In genomic region chr3:44323341-44323955, GRCh38 we compare ENCODE assay signal across 1 cellular context.
A peak's percentile ranks its signal among the peaks of the same experiment; 100 is the strongest.
TF ChIP-seq lines count a peak whose summit lies in the region.

No MANE protein-coding gene starts in this region.

TF ChIP-seq in K562, 482 proteins besides CTCF, POLR2A, EP300 and RAD21 (continued from another document):
- TF ChIP-seq CHAMP1 (IDR thresholded peaks at IDR 0.05), result peak; percentile 27; the same call in 1 of the 2 replicates
- TF ChIP-seq ZNF766 (CRISPR knock-in tag; conservative IDR thresholded peaks at IDR 0.05), result no peak
- peak; percentile 77 for TF ChIP-seq KLF16 (IDR thresholded peaks at IDR 0.05)
- TF ChIP-seq TEAD4 (IDR thresholded peaks at IDR 0.05; ENCODE audit: low read length), result 0 out of 2 replicates have a peak, but pooled peaks have one; percentile 17
- no peak for TF ChIP-seq TEAD4 (CRISPR knock-in tag; IDR thresholded peaks at IDR 0.05; ENCODE audit: borderline replicate concordance)
- no peak for TF ChIP-seq RUNX1 (IDR thresholded peaks at IDR 0.05; ENCODE audit: low read depth)
- no peak for TF ChIP-seq CBX1 (IDR thresholded peaks at IDR 0.05; ENCODE audit: low read depth)
- TF ChIP-seq ZNF398 (CRISPR knock-in tag; IDR thresholded peaks at IDR 0.05), result no peak
- no peak for TF ChIP-seq ZC3H11A (IDR thresholded peaks at IDR 0.05; ENCODE audit: low read depth, low read length)
- no peak for TF ChIP-seq USF2 (CRISPR knock-in tag; IDR thresholded peaks at IDR 0.05)
- TF ChIP-seq ARID3A (IDR thresholded peaks at IDR 0.05; ENCODE audit: borderline replicate concordance, low read depth, low read length), result peak; percentile 92
- peak in 1 of 2 experiments; percentile 39 for TF ChIP-seq NCOA2 (IDR thresholded peaks at IDR 0.05; ENCODE audit: partially characterized antibody in 2 of 2)
- no peak for TF ChIP-seq ZC3H8 (IDR thresholded peaks at IDR 0.05)
- no peak for TF ChIP-seq ZZZ3 (IDR thresholded peaks at IDR 0.05)
- no peak for TF ChIP-seq SRSF1 (IDR thresholded peaks at IDR 0.05; ENCODE audit: low read depth, low read length)
- TF ChIP-seq FIP1L1 (IDR thresholded peaks at IDR 0.05; ENCODE audit: low read depth, low read length, poor library complexity, severe bottlenecking), result no peak
- TF ChIP-seq HDAC1 (IDR thresholded peaks at IDR 0.05), result no peak
- no peak for TF ChIP-seq STAT6 (CRISPR knock-in tag; IDR thresholded peaks at IDR 0.05)
- no peak for TF ChIP-seq ZBTB8A (IDR thresholded peaks at IDR 0.05; ENCODE audit: partially characterized antibody)
- no peak for TF ChIP-seq CTCFL (IDR thresholded peaks at IDR 0.05; ENCODE audit: borderline replicate concordance, insufficient read depth, low read depth, low read length, poor library complexity, severe bottlenecking)
- no peak for TF ChIP-seq BCL6 (CRISPR knock-in tag; IDR thresholded peaks at IDR 0.05)
- no peak for TF ChIP-seq ZNF143 (CRISPR knock-in tag; IDR thresholded peaks at IDR 0.05)
- no peak for TF ChIP-seq CHCHD3 (CRISPR knock-in tag; IDR thresholded peaks at IDR 0.05)
- TF ChIP-seq POLR2H (tag; IDR thresholded peaks at IDR 0.05; ENCODE audit: low read depth), result peak; percentile 27; the same call in 1 of the 2 replicates
- peak; percentile 84 for TF ChIP-seq SMC3 (conservative IDR thresholded peaks at IDR 0.05; ENCODE audit: insufficient read depth, low read depth, low read length)
- TF ChIP-seq LEF1 (IDR thresholded peaks at IDR 0.05), result 0 out of 2 replicates have a peak, but pooled peaks have one; percentile 29
- TF ChIP-seq ZNF280A (IDR thresholded peaks at IDR 0.05; ENCODE audit: low read depth, partially characterized antibody), result no peak
- TF ChIP-seq NFIC (IDR thresholded peaks at IDR 0.05), result 0 out of 2 replicates have a peak, but pooled peaks have one; percentile 18
- TF ChIP-seq CBX2 (IDR thresholded peaks at IDR 0.05; ENCODE audit: insufficient read depth, low read length, poor library complexity, severe bottlenecking), result no peak
- no peak for TF ChIP-seq ZBTB43 (CRISPR knock-in tag; IDR thresholded peaks at IDR 0.05)
- TF ChIP-seq MIER1 (IDR thresholded peaks at IDR 0.05; ENCODE audit: low read depth), result no peak
